1 cellular context compared by ENCODE assay signal in the genomic region with DNA sequence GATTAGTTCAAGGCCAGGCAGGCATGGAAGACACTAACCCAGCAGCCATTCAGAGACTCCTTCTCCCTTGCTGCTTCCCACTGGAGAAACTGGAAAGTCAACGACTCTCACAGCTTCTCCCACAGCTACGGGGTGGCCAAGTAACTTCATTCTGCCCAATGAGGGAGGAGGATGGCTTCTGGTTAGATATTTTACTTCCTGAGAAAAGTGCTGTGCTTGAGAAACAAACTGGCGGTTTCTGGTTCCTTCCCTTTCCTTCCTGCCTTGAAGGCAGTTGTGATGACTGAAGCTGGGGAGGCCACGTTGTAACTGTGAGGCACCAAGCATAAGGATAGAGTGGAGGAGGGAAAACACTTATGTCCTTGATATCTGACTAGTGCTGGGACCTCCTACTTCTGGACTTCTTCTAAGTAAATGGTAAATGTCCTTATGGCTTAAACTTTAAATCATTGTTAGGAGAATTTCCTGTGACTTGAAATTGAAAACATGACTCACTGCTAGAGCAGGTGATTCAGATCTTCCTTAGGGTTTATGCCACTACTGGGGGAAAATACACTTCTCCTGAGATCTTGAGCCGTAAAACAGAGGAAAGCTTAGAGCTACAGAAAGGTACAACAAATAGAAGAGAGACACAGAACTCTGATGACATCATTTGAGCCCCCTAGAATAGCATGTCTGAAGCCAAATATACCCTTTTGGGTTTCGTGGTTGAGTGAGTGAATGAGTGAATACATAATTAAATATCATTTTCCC.
TF ChIP-seq lines count a peak whose summit lies in the region.

No MANE protein-coding gene starts in this region.

TF ChIP-seq in HEK293, 187 proteins besides CTCF, POLR2A, EP300 and RAD21:
- TF ChIP-seq ZNF785 (tag by site-specific recombination; IDR thresholded peaks at IDR 0.05) (no peak), ZNF394 (tag by site-specific recombination; IDR thresholded peaks at IDR 0.05; ENCODE audit: borderline replicate concordance) (0 out of 2 replicates have a peak, but pooled peaks have one; percentile 24)
